ENCODE assay signal across 17 cellular contexts in the genomic region with DNA sequence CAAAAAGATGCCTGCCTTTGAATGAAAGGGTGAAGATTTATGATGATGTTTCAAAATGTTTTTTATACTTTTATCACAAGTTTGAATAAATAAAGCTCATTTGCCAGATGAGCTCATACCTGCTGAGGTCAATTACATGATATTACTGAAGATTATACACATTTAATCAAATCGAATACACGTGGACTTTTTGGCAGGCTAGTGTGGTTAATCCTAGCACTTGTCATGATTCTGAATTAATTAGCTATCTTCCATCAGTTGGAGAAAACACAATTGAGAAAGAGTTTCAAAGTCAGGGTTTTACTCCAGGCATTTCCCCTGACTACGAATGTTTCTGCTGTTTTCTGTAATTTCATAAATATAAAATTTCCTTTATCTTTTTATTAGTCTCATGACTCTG.
"Had no signal": no experiment of that assay in that cellular context is flagged by ENCODE, and none has a peak within 500 bp of the region (broad histone marks: within the 10 kb centered on the region; RNA-seq: fewer than 3 reads in every experiment).

No MANE protein-coding gene starts in this region.

- H3K4me1 ChIP-seq: left lung had no signal

- H3K9me3 Mint-ChIP-seq: activated naive CD8-positive, alpha-beta T cell treated with anti-CD3 and anti-CD28 coated beads, Interleukin-2, amount 10 ng/mL, durations not matched to agents 7 days and 5 days; central memory CD8-positive, alpha-beta T cell; naive thymus-derived CD4-positive, alpha-beta T cell; stimulated activated effector memory CD8-positive, alpha-beta T cell treated with anti-CD3 and anti-CD28 coated beads, Interleukin-12 subunit alpha, Interleukin-12 subunit beta, amount 100 ng/mL, for 72 hours had no signal

- H3K27ac Mint-ChIP-seq: activated naive CD8-positive, alpha-beta T cell treated with anti-CD3 and anti-CD28 coated beads, Interleukin-2, amount 10 ng/mL, durations not matched to agents 7 days and 5 days; stimulated activated effector memory CD8-positive, alpha-beta T cell treated with anti-CD3 and anti-CD28 coated beads, Interleukin-12 subunit alpha, Interleukin-12 subunit beta, amount 100 ng/mL, for 72 hours had no signal

- DNase-seq: activated CD4-positive, alpha-beta T cell treated with anti-CD3 and anti-CD28 coated beads for 1 hour; activated CD4-positive, alpha-beta T cell treated with anti-CD3 and anti-CD28 coated beads, Interleukin-2, amount 50 U/mL, for 4 hours; activated naive CD4-positive, alpha-beta T cell; activated naive CD8-positive, alpha-beta T cell treated with anti-CD3 and anti-CD28 coated beads, Interleukin-2, amount 10 ng/mL, durations not matched to agents 7 days and 5 days; activated T-cell treated with anti-CD3 and anti-CD28 coated beads for 4 hours; brain microvascular endothelial cell; effector CD8-positive, alpha-beta T cell; kidney; left lung; mucosa of descending colon; naive thymus-derived CD4-positive, alpha-beta T cell; stimulated activated CD4-positive, alpha-beta T cell treated with anti-CD3 and anti-CD28 coated beads, Interleukin-12 subunit alpha, Interleukin-12 subunit beta, amount 100 ng/mL, for 4 hours had no signal

- H3K79me2 ChIP-seq: parathyroid adenoma had no signal

- H3K4me3 Mint-ChIP-seq: activated naive CD8-positive, alpha-beta T cell treated with anti-CD3 and anti-CD28 coated beads, Interleukin-2, amount 10 ng/mL, durations not matched to agents 7 days and 5 days; central memory CD8-positive, alpha-beta T cell; naive thymus-derived CD4-positive, alpha-beta T cell; stimulated activated effector memory CD8-positive, alpha-beta T cell treated with anti-CD3 and anti-CD28 coated beads, Interleukin-12 subunit alpha, Interleukin-12 subunit beta, amount 100 ng/mL, for 72 hours had no signal

- H3K9me3 ChIP-seq: gastroesophageal sphincter, left lung, mucosa of descending colon had no signal

- ATAC-seq: gastroesophageal sphincter; left lung; mucosa of descending colon; naive thymus-derived CD4-positive, alpha-beta T cell; stimulated activated effector memory CD8-positive, alpha-beta T cell treated with anti-CD3 and anti-CD28 coated beads, Interleukin-12 subunit alpha, Interleukin-12 subunit beta, amount 100 ng/mL, for 72 hours had no signal

- H3K27me3 ChIP-seq: brain microvascular endothelial cell, gastroesophageal sphincter, left lung had no signal

- H3K27me3 Mint-ChIP-seq: activated naive CD8-positive, alpha-beta T cell treated with anti-CD3 and anti-CD28 coated beads, Interleukin-2, amount 10 ng/mL, durations not matched to agents 7 days and 5 days; central memory CD8-positive, alpha-beta T cell; naive thymus-derived CD4-positive, alpha-beta T cell had no signal

- H3K27ac ChIP-seq: brain microvascular endothelial cell, epithelial cell of prostate, gastroesophageal sphincter, left lung, parathyroid adenoma had no signal

- H3K4me3 ChIP-seq: gastroesophageal sphincter, left lung, mucosa of descending colon had no signal

- H2AFZ ChIP-seq: parathyroid adenoma had no signal

- H3K4me1 Mint-ChIP-seq: central memory CD8-positive, alpha-beta T cell; stimulated activated effector memory CD8-positive, alpha-beta T cell treated with anti-CD3 and anti-CD28 coated beads, Interleukin-12 subunit alpha, Interleukin-12 subunit beta, amount 100 ng/mL, for 72 hours had no signal
